8 cellular contexts compared by ENCODE assay signal in the genomic region with DNA sequence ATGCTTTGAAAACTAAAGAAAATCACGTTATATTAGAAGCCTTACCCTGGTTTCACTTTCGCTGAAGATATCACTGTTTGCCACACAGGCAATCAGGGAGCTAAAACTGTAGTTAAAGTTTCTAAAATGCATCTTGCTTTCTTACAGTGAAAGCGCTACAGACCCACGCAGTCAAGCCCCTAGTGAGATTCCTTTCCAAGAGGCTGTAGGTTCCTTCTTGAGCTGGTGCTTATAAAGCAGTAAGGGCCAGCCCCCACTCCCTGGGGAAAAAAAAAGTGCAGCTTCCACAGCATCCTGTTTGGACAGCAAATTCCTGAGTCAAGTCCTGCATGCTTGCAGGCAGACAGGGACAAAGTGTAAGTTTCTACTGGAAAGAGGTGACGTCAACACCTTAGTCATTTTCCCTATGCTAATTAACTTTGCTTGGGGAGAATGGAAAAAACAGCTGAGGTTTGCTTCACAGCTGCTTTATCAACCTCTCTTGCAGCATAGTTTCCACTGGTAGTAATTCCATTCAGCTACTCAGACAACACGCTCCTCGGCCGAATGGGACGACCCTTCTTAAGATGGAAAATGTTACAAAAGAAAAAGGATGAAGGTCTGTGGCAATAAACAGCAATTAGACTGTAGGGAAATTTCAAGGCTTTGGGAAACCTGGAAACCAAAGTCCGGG. TPM values are rescaled to one million over a fixed set of nuclear protein-coding genes. Genes with fewer than 3 reads are reported as not detected.
DNase-seq lines count a peak whose midpoint lies in the region; ATAC-seq and TF ChIP-seq lines count a peak whose summit lies in the region.

No MANE protein-coding gene starts in this region.

- no peak for ATAC-seq in GM19324 (IDR thresholded peaks at IDR 0.05; ENCODE audit: low FRiP score, unreplicated experiment)

- H3K27me3 ChIP-seq in BJ (ENCODE audit: control insufficient read depth, insufficient read depth, low read length) (no peaks in the 10 kb centered on the region), SK-N-SH (ENCODE audit: insufficient read depth) (no peaks in the 10 kb centered on the region), kidney epithelial cell (ENCODE audit: control insufficient read depth, insufficient read depth, low read length) (no peaks in the 10 kb centered on the region)

- H3K27me3 Mint-ChIP-seq in chondrocyte (ENCODE audit: low read depth) = no peaks in the 10 kb centered on the region

- H3K4me3 Mint-ChIP-seq in chondrocyte (ENCODE audit: unreplicated experiment) = peak overlapping the region; percentile 83

- H3F3A ChIP-seq in SK-N-SH (replicated peaks; ENCODE audit: insufficient read depth) = peaks cover 29% of the 10 kb centered on the region

- H3K9me2 ChIP-seq in SK-N-SH = no peaks in the 10 kb centered on the region

- H3K4me1 Mint-ChIP-seq in chondrocyte (ENCODE audit: low read depth) = peaks cover 83% of the 10 kb centered on the region

- H3K9ac ChIP-seq in SK-N-SH = peak overlapping the region; percentile 95

- peaks cover 3 to 5% of the 10 kb centered on the region in 2 experiments; a peak in 3 of 4 replicates for H3K4me1 ChIP-seq in SK-N-SH (ENCODE audit: control insufficient read depth in 1 of 2, insufficient read depth in 2 of 2, low read depth in 1 of 2, low read length in 1 of 2)

- CTCF ChIA-PET in BJ (lab: Yijun Ruan, JAX) = interaction anchor here (0.9 to 1.6 kb wide), 9 partner anchors 8 to 159 kb away, joined by 3 to 9 read pairs (median 4); no protein-coding TSS in a partner anchor
- CTCF ChIA-PET in SK-N-SH (lab: Yijun Ruan, JAX) = interaction anchor here (0.9 to 4.1 kb wide), 3 partner anchors 16 to 56 kb away, joined by 3 to 16 read pairs (median 4); no protein-coding TSS in a partner anchor

- H3K4me3 ChIP-seq in BJ (ENCODE audit: low read depth, low read length) (peak overlapping the region; percentile 52), SK-N-SH (ENCODE audit: low read depth in 2 of 2, low read length in 1 of 2) (peak overlapping the region; percentile 49 to 64; a peak in 3 of 4 replicates), kidney epithelial cell (ENCODE audit: low read depth, low read length) (peak overlapping the region; percentile 32)

- H3K9me3 ChIP-seq in SK-N-SH = no peaks in the 10 kb centered on the region

- H2AFZ ChIP-seq in SK-N-SH (ENCODE audit: low read depth) = peak overlapping the region; percentile 4; the same call in 1 of the 2 replicates

- TF ChIP-seq CTCF in BJ (IDR thresholded peaks at IDR 0.05; ENCODE audit: insufficient read depth, low read depth, low read length) = no peak
- no peak for TF ChIP-seq CTCF in SK-N-SH (IDR thresholded peaks at IDR 0.05)
- TF ChIP-seq CTCF in chondrocyte (IDR thresholded peaks at IDR 0.05) = no peak
- TF ChIP-seq CTCF in kidney epithelial cell (IDR thresholded peaks at IDR 0.05; ENCODE audit: insufficient read depth, low read length, poor library complexity, severe bottlenecking) = no peak

- peak overlapping the region; percentile 91 for H3K27ac Mint-ChIP-seq in chondrocyte (ENCODE audit: unreplicated experiment)

- peaks cover 39% of the 10 kb centered on the region for H3K79me2 ChIP-seq in SK-N-SH (ENCODE audit: insufficient read depth)

- H3K36me3 ChIP-seq in BJ (ENCODE audit: control insufficient read depth, insufficient read depth, low read length) (peaks cover 9% of the 10 kb centered on the region), SK-N-SH (replicated peaks in 1 of 2; ENCODE audit: control insufficient read depth in 1 of 2, insufficient read depth in 2 of 2, low read length in 1 of 2) (peaks cover 8 to 16% of the 10 kb centered on the region in 2 experiments), kidney epithelial cell (ENCODE audit: control insufficient read depth, insufficient read depth, low read length) (no peaks in the 10 kb centered on the region)

- peak; percentile 100 for DNase-seq in BJ (ENCODE audit: low read depth)
- DNase-seq in H4 (ENCODE audit: low spot score) = peak; percentile 100
- DNase-seq in SK-N-SH = no peak
- no peak for DNase-seq in chondrocyte (ENCODE audit: low spot score)
- peak; percentile 100 for DNase-seq in kidney epithelial cell (ENCODE audit: low read depth)
- peak; percentile 15 to 38 for DNase-seq in stimulated activated CD4-positive, alpha-beta T cell treated with anti-CD3 and anti-CD28 coated beads, Interleukin-12 subunit alpha, Interleukin-12 subunit beta, amount 100 ng/mL, for 24 hours (ENCODE audit: low read depth in 2 of 2)
- no peak for DNase-seq in OCI-M2 (lab: John Stamatoyannopoulos, UW; ENCODE audit: unreplicated experiment)

- H4K20me1 ChIP-seq in SK-N-SH (ENCODE audit: insufficient read depth) = no peaks in the 10 kb centered on the region

- H3K4me2 ChIP-seq in SK-N-SH = peak overlapping the region; percentile 78

- WGBS in SK-N-SH (ENCODE audit: low lambda C conversion rate) = 15% methylated on average over 10 of the region's 10 CpGs

- H3K9me3 Mint-ChIP-seq in chondrocyte (ENCODE audit: low read depth) = peaks cover 8% of the 10 kb centered on the region

- H3K27ac ChIP-seq in SK-N-SH (ENCODE audit: low read depth in 2 of 2, low read length in 1 of 2) = peak overlapping the region; percentile 85 to 94

- peak in 1 of 2 experiments; percentile 81; a peak in 1 of 4 replicates for TF ChIP-seq EP300 in SK-N-SH (IDR thresholded peaks at IDR 0.05; ENCODE audit: borderline replicate concordance in 1 of 2, low read depth in 1 of 2, low read length in 1 of 2)

- POLR2A ChIA-PET in BJ (lab: Charles Lee) (interaction anchor here (0.7 to 1.1 kb wide), 6 partner anchors 14 to 53 kb away, joined by 3 to 5 read pairs (median 4); no protein-coding TSS in a partner anchor), SK-N-SH (lab: Yijun Ruan, JAX) (no interaction called here)

- H3K36me3 Mint-ChIP-seq in chondrocyte (ENCODE audit: low read depth) = peaks cover 11% of the 10 kb centered on the region

- TF ChIP-seq RAD21 in SK-N-SH (IDR thresholded peaks at IDR 0.05; ENCODE audit: low read length) = no peak

TF ChIP-seq in SK-N-SH, 30 proteins besides CTCF, POLR2A, EP300 and RAD21 (continues in another document):
- TF ChIP-seq, protein P1, sequence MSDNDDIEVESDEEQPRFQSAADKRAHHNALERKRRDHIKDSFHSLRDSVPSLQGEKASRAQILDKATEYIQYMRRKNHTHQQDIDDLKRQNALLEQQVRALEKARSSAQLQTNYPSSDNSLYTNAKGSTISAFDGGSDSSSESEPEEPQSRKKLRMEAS (IDR thresholded peaks at IDR 0.05; ENCODE audit: low read depth) = peak; percentile 88
- TF ChIP-seq TCF12 (IDR thresholded peaks at IDR 0.05) (peak; percentile 80), MEF2A (IDR thresholded peaks at IDR 0.05; ENCODE audit: borderline replicate concordance, low read depth) (0 out of 2 replicates have a peak, but pooled peaks have one; percentile 45), YY1 (IDR thresholded peaks at IDR 0.05; ENCODE audit: low read depth) (peak; percentile 44; the same call in 1 of the 2 replicates), ELF1 (IDR thresholded peaks at IDR 0.05) (no peak), RXRA (IDR thresholded peaks at IDR 0.05; ENCODE audit: borderline replicate concordance, low read depth) (peak; percentile 66; the same call in 1 of the 2 replicates), EZH2phosphoT487 (IDR thresholded peaks at IDR 0.05; ENCODE audit: borderline replicate concordance, low read depth) (no peak), RFX5 (IDR thresholded peaks at IDR 0.05; ENCODE audit: low read length) (no peak), MXI1 (IDR thresholded peaks at IDR 0.05; ENCODE audit: low read depth, low read length) (no peak)
- TF ChIP-seq, protein P2, sequence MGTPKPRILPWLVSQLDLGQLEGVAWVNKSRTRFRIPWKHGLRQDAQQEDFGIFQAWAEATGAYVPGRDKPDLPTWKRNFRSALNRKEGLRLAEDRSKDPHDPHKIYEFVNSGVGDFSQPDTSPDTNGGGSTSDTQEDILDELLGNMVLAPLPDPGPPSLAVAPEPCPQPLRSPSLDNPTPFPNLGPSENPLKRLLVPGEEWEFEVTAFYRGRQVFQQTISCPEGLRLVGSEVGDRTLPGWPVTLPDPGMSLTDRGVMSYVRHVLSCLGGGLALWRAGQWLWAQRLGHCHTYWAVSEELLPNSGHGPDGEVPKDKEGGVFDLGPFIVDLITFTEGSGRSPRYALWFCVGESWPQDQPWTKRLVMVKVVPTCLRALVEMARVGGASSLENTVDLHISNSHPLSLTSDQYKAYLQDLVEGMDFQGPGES (IDR thresholded peaks at IDR 0.05; ENCODE audit: low read depth, low read length) = no peak
- TF ChIP-seq, protein P3, sequence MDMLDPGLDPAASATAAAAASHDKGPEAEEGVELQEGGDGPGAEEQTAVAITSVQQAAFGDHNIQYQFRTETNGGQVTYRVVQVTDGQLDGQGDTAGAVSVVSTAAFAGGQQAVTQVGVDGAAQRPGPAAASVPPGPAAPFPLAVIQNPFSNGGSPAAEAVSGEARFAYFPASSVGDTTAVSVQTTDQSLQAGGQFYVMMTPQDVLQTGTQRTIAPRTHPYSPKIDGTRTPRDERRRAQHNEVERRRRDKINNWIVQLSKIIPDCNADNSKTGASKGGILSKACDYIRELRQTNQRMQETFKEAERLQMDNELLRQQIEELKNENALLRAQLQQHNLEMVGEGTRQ (IDR thresholded peaks at IDR 0.05; ENCODE audit: borderline replicate concordance, low read depth, low read length) = no peak
- TF ChIP-seq, protein P4, sequence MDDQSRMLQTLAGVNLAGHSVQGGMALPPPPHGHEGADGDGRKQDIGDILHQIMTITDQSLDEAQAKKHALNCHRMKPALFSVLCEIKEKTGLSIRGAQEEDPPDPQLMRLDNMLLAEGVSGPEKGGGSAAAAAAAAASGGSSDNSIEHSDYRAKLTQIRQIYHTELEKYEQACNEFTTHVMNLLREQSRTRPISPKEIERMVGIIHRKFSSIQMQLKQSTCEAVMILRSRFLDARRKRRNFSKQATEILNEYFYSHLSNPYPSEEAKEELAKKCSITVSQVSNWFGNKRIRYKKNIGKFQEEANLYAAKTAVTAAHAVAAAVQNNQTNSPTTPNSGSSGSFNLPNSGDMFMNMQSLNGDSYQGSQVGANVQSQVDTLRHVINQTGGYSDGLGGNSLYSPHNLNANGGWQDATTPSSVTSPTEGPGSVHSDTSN (IDR thresholded peaks at IDR 0.05) = peak; percentile 81

RNA-seq across cellular contexts. Expression of a gene that starts 14.7 kb away (rescaled TPM):
- 0.31 and 0.47 TPM in 2 replicates for polyA plus RNA-seq in BJ (2011; rRNA removed)
- 0.57 and 1.1 TPM in 2 replicates for polyA minus RNA-seq in BJ (2011; rRNA and poly(A)+ RNA removed)
- total RNA-seq in H4 (2014; rRNA removed; shearing (Covaris generic)) = not detected in 2 replicates
- polyA plus RNA-seq in SK-N-SH (2012; rRNA removed) = 0.06 and 0.16 TPM in 2 replicates
- polyA plus RNA-seq in SK-N-SH (2012; cell fraction: cytosol; rRNA removed) = 0.05 and 0.09 TPM in 2 replicates
- polyA plus RNA-seq in SK-N-SH (2012; cell fraction: nucleus; rRNA removed) = 0.20 and 0.32 TPM in 2 replicates
- total RNA-seq in chondrocyte = 0.32 to 0.70 TPM (median 0.38 TPM) in 3 replicates
- 0.07 TPM in 1 of 2 replicates, not detected in the other for total RNA-seq in kidney epithelial cell

Comparison
In these comparisons a context has a peak if more than half of its experiments do, and no peak if none do; other contexts are left out.
1. DNase-seq: peak in BJ (single experiment), H4 (single experiment), kidney epithelial cell (single experiment) and stimulated activated CD4-positive, alpha-beta T cell treated with anti-CD3 and anti-CD28 coated beads, Interleukin-12 subunit alpha, Interleukin-12 subunit beta, amount 100 ng/mL, for 24 hours (2 of 2); none in SK-N-SH (single experiment), chondrocyte (single experiment) and OCI-M2 (single experiment).
2. Peak in every context shown above with its lines, with median percentiles within 50 percentile points of each other: H3K4me3 ChIP-seq.